10 cellular contexts compared by ENCODE assay signal in the genomic region with DNA sequence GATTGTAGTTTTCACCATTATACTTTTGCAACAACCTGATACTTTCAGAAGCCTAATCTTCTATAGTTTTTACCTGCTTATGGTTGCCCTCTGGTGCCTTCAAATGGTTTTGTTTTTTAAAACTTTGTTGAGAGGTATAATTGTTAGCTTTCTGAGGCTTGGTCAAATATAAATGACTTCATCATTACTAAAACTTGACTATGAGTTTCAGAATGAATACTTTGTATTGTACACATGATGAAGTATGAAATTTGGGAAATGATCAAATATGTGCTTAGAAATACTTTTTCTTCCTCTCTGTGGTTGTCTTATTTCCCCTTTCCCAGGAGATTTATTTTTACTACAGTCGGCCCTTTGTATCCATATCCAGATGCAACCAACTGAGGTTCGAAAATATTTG.
DNase-seq lines count a peak whose midpoint lies in the region; ATAC-seq and TF ChIP-seq lines count a peak whose summit lies in the region.
"Had no signal": no experiment of that assay in that cellular context is flagged by ENCODE, and none has a peak within 500 bp of the region (broad histone marks: within the 10 kb centered on the region; RNA-seq: fewer than 3 reads in every experiment).

No MANE protein-coding gene starts in this region.

- dilution Hi-C loops in IMR-90 (cut with HindIII; ENCODE audit: low sequenced_read_pairs, unreplicated experiment), result no loop called here

- TF ChIP-seq RAD21 in IMR-90 (IDR thresholded peaks at IDR 0.05; ENCODE audit: low read length), result peak; percentile 34

- H2AK5ac ChIP-seq in IMR-90 (ENCODE audit: low read depth, low read length) (no peak overlapping the region), neuronal stem cell (ENCODE audit: low read depth, low read length) (no peak overlapping the region)

- H3K27ac ChIP-seq in IMR-90 (ENCODE audit: insufficient read depth, low read length), result peak overlapping the region; percentile 4; the same call in 1 of the 2 replicates
- H3K27ac ChIP-seq in neuronal stem cell (replicated peaks; ENCODE audit: low read length), result no peak overlapping the region

- no peak overlapping the region for H2BK12ac ChIP-seq in neuronal stem cell (ENCODE audit: low read length)

- ATAC-seq in GM18907 (IDR thresholded peaks at IDR 0.05; ENCODE audit: unreplicated experiment) (peak; percentile 72), IMR-90 (ENCODE audit: low read depth) (peak; percentile 21), left lobe of liver (no peak)
- ATAC-seq: activated CD4-positive, alpha-beta T cell treated with anti-CD3 and anti-CD28 coated beads for 36 hours; naive thymus-derived CD8-positive, alpha-beta T cell had no signal

- DNase-seq in BE2C (no peak), IMR-90 (peak; percentile 64), dermis blood vessel endothelial cell (peak; percentile 20), left lobe of liver (ENCODE audit: low spot score) (no peak), HPDE6-E6E7 (ENCODE audit: extremely low spot score) (no peak), NCI-H2196 (lab: John Stamatoyannopoulos, UW; ENCODE audit: unreplicated experiment) (no peak), neuronal stem cell (ENCODE audit: low spot score) (no peak)
- DNase-seq: activated CD4-positive, alpha-beta T cell treated with anti-CD3 and anti-CD28 coated beads for 36 hours; naive thymus-derived CD8-positive, alpha-beta T cell had no signal

- no peak overlapping the region for H2AK9ac ChIP-seq in IMR-90 (replicated peaks; ENCODE audit: low read depth, low read length, poor library complexity)

- peaks cover 0 to 3% of the 10 kb centered on the region in 2 experiments; a peak in 1 of 4 replicates for H3K79me1 ChIP-seq in IMR-90 (ENCODE audit: low read depth in 1 of 2, low read length in 2 of 2)
- no peaks in the 10 kb centered on the region for H3K79me1 ChIP-seq in neuronal stem cell (ENCODE audit: low read depth, low read length)

- H3K4me3 ChIP-seq in BE2C (ENCODE audit: low read depth, low read length) (no peak overlapping the region), IMR-90 (ENCODE audit: insufficient read depth, low read depth, low read length) (no peak overlapping the region), neuronal stem cell (ENCODE audit: low read length in 2 of 2) (no peak overlapping the region)

- H2BK120ac ChIP-seq in IMR-90 (ENCODE audit: low read depth, low read length) (peak overlapping the region; percentile 90), neuronal stem cell (ENCODE audit: low read depth, low read length) (no peak overlapping the region)

- in situ Hi-C loops in IMR-90 (cut with MboI; ENCODE audit: low sequenced_read_pairs), result no loop called here

- H3K4ac ChIP-seq in IMR-90 (ENCODE audit: low read depth, low read length) (0 out of 2 replicates have a peak overlapping the region, but pooled peaks have one; percentile 49), neuronal stem cell (ENCODE audit: low read length) (no peak overlapping the region)

- 0 out of 2 replicates have a peak overlapping the region, but pooled peaks have one; percentile 60 for H4K5ac ChIP-seq in IMR-90 (ENCODE audit: low read depth, low read length)

- TF ChIP-seq CTCF in BE2C (IDR thresholded peaks at IDR 0.05; ENCODE audit: low read depth, low read length) (peak; percentile 1; the same call in 1 of the 2 replicates), IMR-90 (conservative IDR thresholded peaks at IDR 0.05; ENCODE audit: low read depth, low read length) (peak; percentile 28; the same call in 1 of the 2 replicates)

- H3K36me3 ChIP-seq in BE2C (no peaks in the 10 kb centered on the region), IMR-90 (ENCODE audit: control insufficient read depth, insufficient read depth, low read length) (no peaks in the 10 kb centered on the region), neuronal stem cell (replicated peaks in 1 of 2; ENCODE audit: control insufficient read depth in 2 of 2, insufficient read depth in 2 of 2, low read length in 2 of 2) (no peaks in the 10 kb centered on the region)

- no peaks in the 10 kb centered on the region for H3K27me3 ChIP-seq in BE2C
- H3K27me3 ChIP-seq in IMR-90 (ENCODE audit: control insufficient read depth, insufficient read depth, low read length), result no peaks in the 10 kb centered on the region
- H3K27me3 ChIP-seq in neuronal stem cell (ENCODE audit: control insufficient read depth in 3 of 3, insufficient read depth in 3 of 3, low read depth in 1 of 3, low read length in 3 of 3), result no peaks in the 10 kb centered on the region

- peaks cover 4% of the 10 kb centered on the region; the same call in 1 of the 2 replicates for H3K9me3 ChIP-seq in BE2C
- H3K9me3 ChIP-seq in IMR-90 (ENCODE audit: control insufficient read depth, insufficient read depth, low read length), result peaks cover 8% of the 10 kb centered on the region
- peaks cover 5 to 14% of the 10 kb centered on the region in 2 donors for H3K9me3 ChIP-seq in neuronal stem cell (replicated peaks in 1 of 2; ENCODE audit: control insufficient read depth in 2 of 2, insufficient read depth in 1 of 2, low read depth in 1 of 2, low read length in 2 of 2)

- CTCF ChIA-PET in IMR-90 (lab: Yijun Ruan, JAX), result interaction anchor here (0.6 to 1.3 kb wide), 2 partner anchors 157 to 498 kb away, joined by 3 to 5 read pairs; no protein-coding TSS in a partner anchor

- no peak overlapping the region for H3K14ac ChIP-seq in IMR-90 (replicated peaks; ENCODE audit: low read depth, low read length)
- H3K14ac ChIP-seq in neuronal stem cell (ENCODE audit: low read length), result no peak overlapping the region

- H4K20me1 ChIP-seq in IMR-90 (ENCODE audit: insufficient read depth, low read length), result no peaks in the 10 kb centered on the region

- H2BK20ac ChIP-seq in IMR-90 (ENCODE audit: low read depth, low read length), result peak overlapping the region; percentile 68; the same call in 1 of the 2 replicates

- no peak overlapping the region for H3K9ac ChIP-seq in IMR-90 (ENCODE audit: low read depth, low read length)
- H3K9ac ChIP-seq in neuronal stem cell (ENCODE audit: low read depth, low read length, poor library complexity), result no peak overlapping the region

- H3K9me1 ChIP-seq in IMR-90 (ENCODE audit: insufficient read depth, low read length), result 0 out of 2 replicates have a peak, but pooled peaks cover 3% of the 10 kb centered on the region

- POLR2A ChIA-PET in IMR-90 (lab: Charles Lee; ENCODE audit: unreplicated experiment), result no interaction called here

- no peak overlapping the region for H3K56ac ChIP-seq in IMR-90 (ENCODE audit: extremely low read depth, insufficient read depth, low read length)

- H3K23ac ChIP-seq in IMR-90 (ENCODE audit: low read depth, low read length) (no peak overlapping the region), neuronal stem cell (ENCODE audit: low read depth, low read length, poor library complexity) (no peak overlapping the region)

- intact Hi-C loops in IMR-90 (cut with micrococcal nuclease), result loop anchor here (5.0 to 10.0 kb wide), 2 partner anchors 76 to 533 kb away; a partner anchor contains a TSS

- TF ChIP-seq POLR2A in IMR-90 (IDR thresholded peaks at IDR 0.05; ENCODE audit: low read depth, low read length), result no peak

- 0 out of 4 replicates have a peak overlapping the region, but pooled peaks of 1 of the 2 experiments have one; percentile 58 for H4K8ac ChIP-seq in IMR-90 (ENCODE audit: low read depth in 2 of 2, low read length in 2 of 2)
- H4K8ac ChIP-seq in neuronal stem cell (ENCODE audit: low read depth, low read length), result no peak overlapping the region

- H2AFZ ChIP-seq in IMR-90 (replicated peaks; ENCODE audit: low read length, poor library complexity), result no peak overlapping the region
- no peak overlapping the region for H2AFZ ChIP-seq in neuronal stem cell (ENCODE audit: low read length)

- BruUV-seq in IMR-90 (replicated peaks; lab: Mats Ljungman, UMichigan), result no TSS peak

- no peak overlapping the region for H3K4me2 ChIP-seq in IMR-90 (ENCODE audit: low read depth, low read length)
- H3K4me2 ChIP-seq in neuronal stem cell (ENCODE audit: insufficient read depth, low read length, poor library complexity, severe bottlenecking), result no peak overlapping the region

- H2BK15ac ChIP-seq in IMR-90 (ENCODE audit: low read depth, low read length) (peak overlapping the region; percentile 47; the same call in 1 of the 3 replicates), neuronal stem cell (ENCODE audit: low read length) (no peak overlapping the region)

- H3K4me1 ChIP-seq in BE2C (no peaks in the 10 kb centered on the region), IMR-90 (ENCODE audit: control insufficient read depth, insufficient read depth, low read length) (peaks cover 11% of the 10 kb centered on the region), neuronal stem cell (ENCODE audit: control insufficient read depth in 2 of 2, insufficient read depth in 1 of 2, low read depth in 1 of 2, low read length in 2 of 2) (no peaks in the 10 kb centered on the region)

- no peak overlapping the region for H3K18ac ChIP-seq in IMR-90 (ENCODE audit: low read depth, low read length)
- H3K18ac ChIP-seq in neuronal stem cell (ENCODE audit: low read length), result no peak overlapping the region

- H2BK5ac ChIP-seq in IMR-90 (ENCODE audit: low read depth, low read length, poor library complexity, severe bottlenecking) (peak overlapping the region; percentile 74), neuronal stem cell (ENCODE audit: low read length) (no peak overlapping the region)

- WGBS in IMR-90 (ENCODE audit: extremely low coverage in 2 of 2, insufficient read length in 1 of 2), 2 experiments, result no CpG with 5 or more reads among the region's 2 CpGs
- WGBS in neuronal stem cell (ENCODE audit: extremely low coverage in 2 of 2, insufficient read length in 2 of 2, insufficient replicate concordance in 1 of 2), 2 donors, result no CpG with 5 or more reads among the region's 2 CpGs

- H4K91ac ChIP-seq in IMR-90 (ENCODE audit: insufficient read depth, low read depth, low read length) (no peak overlapping the region), neuronal stem cell (ENCODE audit: low read depth, low read length, poor library complexity) (no peak overlapping the region)

TF ChIP-seq in IMR-90, 13 proteins besides CTCF, POLR2A, EP300 and RAD21:
- TF ChIP-seq CEBPB (IDR thresholded peaks at IDR 0.05; ENCODE audit: low read depth, low read length) (no peak), SMC3 (IDR thresholded peaks at IDR 0.05; ENCODE audit: low read depth, low read length) (0 out of 2 replicates have a peak, but pooled peaks have one; percentile 25)

Comparison
In these comparisons a context has a peak if more than half of its experiments do, and no peak if none do; other contexts are left out.
1. DNase-seq: peak in IMR-90 (single experiment) and dermis blood vessel endothelial cell (single experiment); none in BE2C (single experiment), left lobe of liver (single experiment), HPDE6-E6E7 (single experiment), NCI-H2196 (single experiment) and neuronal stem cell (single experiment).